2 cellular contexts compared by ENCODE assay signal in genomic region chr5:151003503-151003860, GRCh38.
TF ChIP-seq lines count a peak whose summit lies in the region.

No MANE protein-coding gene starts in this region.

TF ChIP-seq in GM23338, 12 proteins besides CTCF, POLR2A, EP300 and RAD21:
- no peak for TF ChIP-seq CREB1 (CRISPR knock-in tag; IDR thresholded peaks at IDR 0.05; ENCODE audit: low read depth)
- no peak for TF ChIP-seq JUNB (IDR thresholded peaks at IDR 0.05; ENCODE audit: unreplicated experiment)
- TF ChIP-seq NANOG (IDR thresholded peaks at IDR 0.05; ENCODE audit: borderline replicate concordance), result no peak
- TF ChIP-seq ZNF331 (CRISPR knock-in tag; IDR thresholded peaks at IDR 0.05; ENCODE audit: low read depth), result no peak
- TF ChIP-seq EZH2 (IDR thresholded peaks at IDR 0.05; ENCODE audit: low read depth, unreplicated experiment), result no peak
- no peak for TF ChIP-seq EZH2phosphoT487 (IDR thresholded peaks at IDR 0.05; ENCODE audit: unreplicated experiment)
- TF ChIP-seq STAT1 (IDR thresholded peaks at IDR 0.05; ENCODE audit: unreplicated experiment), result no peak
- TF ChIP-seq ZNF462 (CRISPR knock-in tag; IDR thresholded peaks at IDR 0.05), result no peak
- TF ChIP-seq ETS1 (IDR thresholded peaks at IDR 0.05), result no peak
- no peak for TF ChIP-seq REST (IDR thresholded peaks at IDR 0.05; ENCODE audit: unreplicated experiment)
- no peak for TF ChIP-seq POLR2AphosphoS5 (IDR thresholded peaks at IDR 0.05; ENCODE audit: low read depth)

TF ChIP-seq in H1, 55 proteins besides CTCF, POLR2A, EP300 and RAD21:
- no peak for TF ChIP-seq SRF (IDR thresholded peaks at IDR 0.05; ENCODE audit: low read depth, low read length)
- TF ChIP-seq SP1 (IDR thresholded peaks at IDR 0.05; ENCODE audit: low read depth, low read length), result no peak
- no peak for TF ChIP-seq SIN3A (conservative IDR thresholded peaks at IDR 0.05 in 1 of 2, IDR thresholded peaks at IDR 0.05 in 1 of 2; ENCODE audit: low read depth in 1 of 2, low read length in 2 of 2)
- no peak for TF ChIP-seq TEAD4 (IDR thresholded peaks at IDR 0.05; ENCODE audit: low read depth, low read length)
- TF ChIP-seq NRF1 (IDR thresholded peaks at IDR 0.05; ENCODE audit: low read depth, low read length), result no peak
- no peak for TF ChIP-seq ASH2L (IDR thresholded peaks at IDR 0.05; ENCODE audit: low read length)
- TF ChIP-seq JUND (IDR thresholded peaks at IDR 0.05; ENCODE audit: low read length), result no peak
- no peak for TF ChIP-seq TAF7 (optimal IDR thresholded peaks at IDR 0.05; ENCODE audit: borderline replicate concordance, low read depth, low read length)
- no peak for TF ChIP-seq MAX (IDR thresholded peaks at IDR 0.05)
- TF ChIP-seq BRCA1 (IDR thresholded peaks at IDR 0.05; ENCODE audit: low read depth, low read length), result no peak
- no peak for TF ChIP-seq HDAC2 (IDR thresholded peaks at IDR 0.05; ENCODE audit: borderline replicate concordance in 1 of 2, low read depth in 2 of 2, low read length in 2 of 2)
- TF ChIP-seq CHD1 (IDR thresholded peaks at IDR 0.05; ENCODE audit: low read depth, low read length), result no peak
TF ChIP-seq in H1: peak in this region for 0.
